In the genomic region with DNA sequence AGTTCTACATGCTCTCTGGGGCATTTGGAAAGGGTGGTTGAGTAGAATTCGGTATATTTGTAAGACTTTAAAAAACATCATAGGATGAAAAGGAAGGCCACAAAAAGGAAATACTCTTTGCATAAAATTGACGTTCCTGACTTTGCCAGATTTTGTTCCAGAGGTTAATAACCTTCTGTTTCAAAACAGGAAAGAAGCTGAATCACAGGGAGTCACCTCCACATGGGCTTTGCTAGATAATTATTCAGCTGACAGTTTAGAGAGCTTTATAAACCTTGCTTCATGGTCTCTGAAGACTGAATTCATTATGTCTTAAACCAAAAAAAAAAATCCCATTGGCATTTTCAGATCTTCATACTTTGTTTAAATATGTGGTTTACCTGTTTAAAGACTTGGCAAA, we compare ENCODE assay signal across 15 cellular contexts.
DNase-seq lines count a peak whose midpoint lies in the region; ATAC-seq and TF ChIP-seq lines count a peak whose summit lies in the region.
"Had no signal": no experiment of that assay in that cellular context is flagged by ENCODE, and none has a peak within 500 bp of the region (broad histone marks: within the 10 kb centered on the region; RNA-seq: fewer than 3 reads in every experiment).

No MANE protein-coding gene starts in this region.

- no peak overlapping the region for H2BK20ac ChIP-seq in IMR-90 (ENCODE audit: low read depth, low read length)

- no peak overlapping the region for H3K18ac ChIP-seq in IMR-90 (ENCODE audit: low read depth, low read length)

- H3K4me1 Mint-ChIP-seq in endothelial cell (ENCODE audit: unreplicated experiment) = peaks cover 63% of the 10 kb centered on the region
- H3K4me1 Mint-ChIP-seq in immature natural killer cell = peaks cover 14 to 22% of the 10 kb centered on the region in 2 donors

- no peak overlapping the region for H2AK9ac ChIP-seq in IMR-90 (replicated peaks; ENCODE audit: low read depth, low read length, poor library complexity)

- H3K36me3 ChIP-seq in IMR-90 (ENCODE audit: control insufficient read depth, insufficient read depth, low read length) = no peaks in the 10 kb centered on the region
- no peaks in the 10 kb centered on the region for H3K36me3 ChIP-seq in left lung
- H3K36me3 ChIP-seq: cardiac muscle cell, esophagus squamous epithelium had no signal

- WGBS in IMR-90 (ENCODE audit: extremely low coverage in 2 of 2, insufficient read length in 1 of 2), 2 experiments = no CpG with 5 or more reads among the region's 2 CpGs

- intact Hi-C loops in IMR-90 (cut with micrococcal nuclease) = no loop called here
- intact Hi-C loops in left lung (cut with DNase I) = no loop called here

- H3K27ac Mint-ChIP-seq in endothelial cell (ENCODE audit: unreplicated experiment) (peak overlapping the region; percentile 91), immature natural killer cell (peak overlapping the region in 1 of 6 donors; percentile 1)
- H3K27ac Mint-ChIP-seq: IgD-negative memory B cell; stimulated activated naive B cell treated with anti-CD40 and anti-IgM and Interleukin-4, amounts not matched to agents 10 μg/mL and 1 μg/mL and 100 μg/mL, for 72 hours had no signal

- H3K14ac ChIP-seq in IMR-90 (replicated peaks; ENCODE audit: low read depth, low read length) = no peak overlapping the region

- no peak overlapping the region for H2BK120ac ChIP-seq in IMR-90 (ENCODE audit: low read depth, low read length)

- H3K9me3 Mint-ChIP-seq in endothelial cell (ENCODE audit: unreplicated experiment) (no peaks in the 10 kb centered on the region), immature natural killer cell (no peaks in the 10 kb centered on the region)
- H3K9me3 Mint-ChIP-seq: IgD-negative memory B cell had no signal

- CTCF ChIA-PET in IMR-90 (lab: Yijun Ruan, JAX) = interaction anchor here (1.3 kb wide), 1 partner anchor 12 kb away, joined by 4 read pairs; no protein-coding TSS in a partner anchor

- H3K4me3 ChIP-seq in IMR-90 (ENCODE audit: insufficient read depth, low read depth, low read length) = no peak overlapping the region
- H3K4me3 ChIP-seq in left lung = no peak overlapping the region
- H3K4me3 ChIP-seq: cardiac muscle cell, esophagus squamous epithelium had no signal

- dilution Hi-C loops in IMR-90 (cut with HindIII; ENCODE audit: low sequenced_read_pairs, unreplicated experiment) = no loop called here

- H2BK15ac ChIP-seq in IMR-90 (ENCODE audit: low read depth, low read length) = no peak overlapping the region

- no peak overlapping the region for H3K4me3 Mint-ChIP-seq in endothelial cell (ENCODE audit: unreplicated experiment)
- H3K4me3 Mint-ChIP-seq in immature natural killer cell = no peak overlapping the region
- H3K4me3 Mint-ChIP-seq: IgD-negative memory B cell; stimulated activated naive B cell treated with anti-CD40 and anti-IgM and Interleukin-4, amounts not matched to agents 10 μg/mL and 1 μg/mL and 100 μg/mL, for 72 hours had no signal

- no peak overlapping the region for H3K4me2 ChIP-seq in IMR-90 (ENCODE audit: low read depth, low read length)

- H3K9me3 ChIP-seq in IMR-90 (ENCODE audit: control insufficient read depth, insufficient read depth, low read length) (no peaks in the 10 kb centered on the region), left lung (no peaks in the 10 kb centered on the region)
- H3K9me3 ChIP-seq: esophagus squamous epithelium had no signal

- H3K27me3 ChIP-seq in IMR-90 (ENCODE audit: control insufficient read depth, insufficient read depth, low read length) (no peaks in the 10 kb centered on the region), left lung (no peaks in the 10 kb centered on the region)
- H3K27me3 ChIP-seq: cardiac muscle cell, esophagus squamous epithelium had no signal

- TF ChIP-seq CTCF in IMR-90 (conservative IDR thresholded peaks at IDR 0.05; ENCODE audit: low read depth, low read length) (no peak), endothelial cell (IDR thresholded peaks at IDR 0.05; ENCODE audit: unreplicated experiment) (no peak), left lung (IDR thresholded peaks at IDR 0.05) (no peak)

- H4K5ac ChIP-seq in IMR-90 (ENCODE audit: low read depth, low read length) = no peak overlapping the region

- H2BK5ac ChIP-seq in IMR-90 (ENCODE audit: low read depth, low read length, poor library complexity, severe bottlenecking) = no peak overlapping the region

- no peaks in the 10 kb centered on the region for H3K79me1 ChIP-seq in IMR-90 (ENCODE audit: low read depth in 1 of 2, low read length in 2 of 2)

- in situ Hi-C loops in IMR-90 (cut with MboI; ENCODE audit: low sequenced_read_pairs) = no loop called here

- H3K36me3 Mint-ChIP-seq in endothelial cell (ENCODE audit: low read depth, unreplicated experiment) (no peaks in the 10 kb centered on the region), immature natural killer cell (peaks cover under 1 to 7% (median 2%) of the 10 kb centered on the region in 3 donors)

- no peak overlapping the region for H3K9ac ChIP-seq in IMR-90 (ENCODE audit: low read depth, low read length)

- DNase-seq in A172 (ENCODE audit: low spot score) (peak; percentile 34), IMR-90 (peak; percentile 24), endothelial cell (ENCODE audit: low spot score) (no peak), left lung (no peak), inferior parietal cortex (ENCODE audit: extremely low spot score) (no peak), NCI-H526 (lab: John Stamatoyannopoulos, UW) (no peak), immature natural killer cell (no peak)
- DNase-seq: activated CD4-positive, alpha-beta T cell treated with anti-CD3 and anti-CD28 coated beads for 48 hours; esophagus squamous epithelium; NCI-H2081 treated with DMSO at 0.1 percent for 48 hours; occipital lobe; stimulated activated naive B cell treated with anti-CD40 and anti-IgM and Interleukin-4, amounts not matched to agents 10 μg/mL and 1 μg/mL and 100 μg/mL, for 72 hours had no signal

- H2AFZ ChIP-seq in IMR-90 (replicated peaks; ENCODE audit: low read length, poor library complexity) = no peak overlapping the region

- H3K4me1 ChIP-seq in IMR-90 (ENCODE audit: control insufficient read depth, insufficient read depth, low read length) = no peaks in the 10 kb centered on the region
- peaks cover 0 to 20% of the 10 kb centered on the region in 2 donors for H3K4me1 ChIP-seq in left lung

- H4K20me1 ChIP-seq in IMR-90 (ENCODE audit: insufficient read depth, low read length) = no peaks in the 10 kb centered on the region

- H3K27ac ChIP-seq in IMR-90 (ENCODE audit: insufficient read depth, low read length) (no peak overlapping the region), left lung (peak overlapping the region; percentile 41 to 49)
- H3K27ac ChIP-seq: cardiac muscle cell had no signal

- TF ChIP-seq RAD21 in IMR-90 (IDR thresholded peaks at IDR 0.05; ENCODE audit: low read length) = no peak

- no peak overlapping the region for H4K8ac ChIP-seq in IMR-90 (ENCODE audit: low read depth in 2 of 2, low read length in 2 of 2)

- no peak overlapping the region for H3K4ac ChIP-seq in IMR-90 (ENCODE audit: low read depth, low read length)

- no TSS peak for BruUV-seq in IMR-90 (replicated peaks; lab: Mats Ljungman, UMichigan)

- H3K27me3 Mint-ChIP-seq in endothelial cell (ENCODE audit: unreplicated experiment) (peaks cover 2% of the 10 kb centered on the region), immature natural killer cell (ENCODE audit: low read depth in 3 of 3) (no peaks in the 10 kb centered on the region)
- H3K27me3 Mint-ChIP-seq: IgD-negative memory B cell; stimulated activated naive B cell treated with anti-CD40 and anti-IgM and Interleukin-4, amounts not matched to agents 10 μg/mL and 1 μg/mL and 100 μg/mL, for 72 hours had no signal

- no peak overlapping the region for H3K23ac ChIP-seq in IMR-90 (ENCODE audit: low read depth, low read length)

- POLR2A ChIA-PET in IMR-90 (lab: Charles Lee; ENCODE audit: unreplicated experiment) = no interaction called here

- no peak overlapping the region for H4K91ac ChIP-seq in IMR-90 (ENCODE audit: insufficient read depth, low read depth, low read length)

- no peak overlapping the region for H3K56ac ChIP-seq in IMR-90 (ENCODE audit: extremely low read depth, insufficient read depth, low read length)

- H2AK5ac ChIP-seq in IMR-90 (ENCODE audit: low read depth, low read length) = no peak overlapping the region

- ATAC-seq in IMR-90 (ENCODE audit: low read depth) = no peak
- ATAC-seq in left lung = no peak
- no peak for ATAC-seq in GM19324 (IDR thresholded peaks at IDR 0.05; ENCODE audit: low FRiP score, unreplicated experiment)
- ATAC-seq: stimulated activated naive B cell treated with anti-CD40 and anti-IgM and Interleukin-4, amounts not matched to agents 10 μg/mL and 1 μg/mL and 100 μg/mL, for 72 hours had no signal

- TF ChIP-seq POLR2A in IMR-90 (IDR thresholded peaks at IDR 0.05; ENCODE audit: low read depth, low read length) = no peak

- no peaks in the 10 kb centered on the region for H3K9me1 ChIP-seq in IMR-90 (ENCODE audit: insufficient read depth, low read length)

TF ChIP-seq in IMR-90, 13 proteins besides CTCF, POLR2A, EP300 and RAD21 (continues in another document):
- TF ChIP-seq BHLHE40 (IDR thresholded peaks at IDR 0.05; ENCODE audit: low read depth, low read length) = no peak
- TF ChIP-seq MAZ (IDR thresholded peaks at IDR 0.05; ENCODE audit: borderline replicate concordance, low read depth, low read length) = no peak
- TF ChIP-seq SMC3 (IDR thresholded peaks at IDR 0.05; ENCODE audit: low read depth, low read length) = no peak
- TF ChIP-seq, protein P1, sequence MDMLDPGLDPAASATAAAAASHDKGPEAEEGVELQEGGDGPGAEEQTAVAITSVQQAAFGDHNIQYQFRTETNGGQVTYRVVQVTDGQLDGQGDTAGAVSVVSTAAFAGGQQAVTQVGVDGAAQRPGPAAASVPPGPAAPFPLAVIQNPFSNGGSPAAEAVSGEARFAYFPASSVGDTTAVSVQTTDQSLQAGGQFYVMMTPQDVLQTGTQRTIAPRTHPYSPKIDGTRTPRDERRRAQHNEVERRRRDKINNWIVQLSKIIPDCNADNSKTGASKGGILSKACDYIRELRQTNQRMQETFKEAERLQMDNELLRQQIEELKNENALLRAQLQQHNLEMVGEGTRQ (IDR thresholded peaks at IDR 0.05; ENCODE audit: low read depth, low read length) = no peak
- TF ChIP-seq, protein P2, sequence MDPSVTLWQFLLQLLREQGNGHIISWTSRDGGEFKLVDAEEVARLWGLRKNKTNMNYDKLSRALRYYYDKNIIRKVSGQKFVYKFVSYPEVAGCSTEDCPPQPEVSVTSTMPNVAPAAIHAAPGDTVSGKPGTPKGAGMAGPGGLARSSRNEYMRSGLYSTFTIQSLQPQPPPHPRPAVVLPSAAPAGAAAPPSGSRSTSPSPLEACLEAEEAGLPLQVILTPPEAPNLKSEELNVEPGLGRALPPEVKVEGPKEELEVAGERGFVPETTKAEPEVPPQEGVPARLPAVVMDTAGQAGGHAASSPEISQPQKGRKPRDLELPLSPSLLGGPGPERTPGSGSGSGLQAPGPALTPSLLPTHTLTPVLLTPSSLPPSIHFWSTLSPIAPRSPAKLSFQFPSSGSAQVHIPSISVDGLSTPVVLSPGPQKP (IDR thresholded peaks at IDR 0.05; ENCODE audit: borderline replicate concordance, low read depth, low read length) = no peak
- no peak for TF ChIP-seq CEBPB (IDR thresholded peaks at IDR 0.05; ENCODE audit: low read depth, low read length)
- no peak for TF ChIP-seq CHD1 (IDR thresholded peaks at IDR 0.05; ENCODE audit: low read depth, low read length)
- TF ChIP-seq MXI1 (IDR thresholded peaks at IDR 0.05; ENCODE audit: borderline replicate concordance, low read depth, low read length) = no peak

Comparison
In these comparisons a context has a peak if more than half of its experiments do, and no peak if none do; other contexts are left out.
1. DNase-seq: peak in A172 (single experiment) and IMR-90 (single experiment); none in endothelial cell (single experiment), left lung (0 of 2), inferior parietal cortex (single experiment), NCI-H526 (0 of 2) and immature natural killer cell (0 of 3).